In genomic region chr17:12316021-12316420, GRCh38 we compare ENCODE assay signal across 25 cellular contexts.
"Had no signal": no experiment of that assay in that cellular context is flagged by ENCODE, and none has a peak within 500 bp of the region (broad histone marks: within the 10 kb centered on the region; RNA-seq: fewer than 3 reads in every experiment).

No MANE protein-coding gene starts in this region.

- H3K27me3 Mint-ChIP-seq: effector memory CD8-positive, alpha-beta T cell; stimulated activated naive CD8-positive, alpha-beta T cell treated with anti-CD3 and anti-CD28 coated beads, Interleukin-15, amount 100 ng/mL, for 72 hours had no signal

- H3K9me3 ChIP-seq: right lobe of liver, suprapubic skin, vagina had no signal

- H3K4me3 ChIP-seq: coronary artery, esophagus squamous epithelium, lung, neural progenitor cell, right lobe of liver, smooth muscle cell, suprapubic skin, transverse colon, vagina had no signal

- H3K36me3 Mint-ChIP-seq: neural progenitor cell had no signal

- H3K9ac ChIP-seq: neural progenitor cell, parathyroid adenoma had no signal

- DNase-seq: effector memory CD8-positive, alpha-beta T cell; erythroblast; esophagus squamous epithelium; kidney; midbrain; naive thymus-derived CD4-positive, alpha-beta T cell; right lobe of liver; stimulated activated CD4-positive, alpha-beta T cell treated with anti-CD3 and anti-CD28 coated beads, Interleukin-12 subunit alpha, Interleukin-12 subunit beta, amount 100 ng/mL, for 4 hours; stimulated activated CD4-positive, alpha-beta T cell treated with anti-CD3 and anti-CD28 coated beads, Interleukin-1b, Interleukin-23, amount 100 ng/mL, for 48 hours; stimulated activated CD4-positive, alpha-beta T cell treated with anti-CD3 and anti-CD28 coated beads, Interleukin-4, amount 100 ng/mL, for 1 hour; stimulated activated CD8-positive, alpha-beta memory T cell treated with anti-CD3 and anti-CD28 coated beads, Interleukin-4, amount 100 ng/mL, for 48 hours; stimulated activated naive CD4-positive, alpha-beta T cell; stimulated activated naive CD8-positive, alpha-beta T cell treated with anti-CD3 and anti-CD28 coated beads, Interleukin-15, amount 100 ng/mL, for 72 hours; transverse colon had no signal

- H3K4me3 Mint-ChIP-seq: effector memory CD8-positive, alpha-beta T cell; memory B cell; naive thymus-derived CD4-positive, alpha-beta T cell; nephron; neural progenitor cell; stimulated activated naive CD8-positive, alpha-beta T cell treated with anti-CD3 and anti-CD28 coated beads, Interleukin-15, amount 100 ng/mL, for 72 hours had no signal

- H3K36me3 ChIP-seq: esophagus squamous epithelium, neural progenitor cell, right lobe of liver, suprapubic skin, transverse colon, vagina had no signal

- H3K4me1 ChIP-seq: neural progenitor cell, parathyroid adenoma, right lobe of liver, suprapubic skin, transverse colon, vagina had no signal

- ATAC-seq: effector memory CD8-positive, alpha-beta T cell; left lobe of liver; naive thymus-derived CD4-positive, alpha-beta T cell; right lobe of liver; stimulated activated naive CD8-positive, alpha-beta T cell treated with anti-CD3 and anti-CD28 coated beads, Interleukin-15, amount 100 ng/mL, for 72 hours had no signal

- H3K27ac ChIP-seq: coronary artery, esophagus squamous epithelium, neural progenitor cell, parathyroid adenoma, right lobe of liver, suprapubic skin, transverse colon, vagina had no signal

- H3K27me3 ChIP-seq: esophagus squamous epithelium, neural progenitor cell, right lobe of liver, suprapubic skin, transverse colon, vagina had no signal

- H3K27ac Mint-ChIP-seq: effector memory CD8-positive, alpha-beta T cell; memory B cell; naive thymus-derived CD4-positive, alpha-beta T cell; nephron; neural progenitor cell; progenitor cell of endocrine pancreas; stimulated activated naive CD8-positive, alpha-beta T cell treated with anti-CD3 and anti-CD28 coated beads, Interleukin-15, amount 100 ng/mL, for 72 hours had no signal

- H3K4me2 ChIP-seq: neural progenitor cell, smooth muscle cell had no signal

- H3K4me1 Mint-ChIP-seq: memory B cell; naive thymus-derived CD4-positive, alpha-beta T cell; neural progenitor cell; stimulated activated naive CD8-positive, alpha-beta T cell treated with anti-CD3 and anti-CD28 coated beads, Interleukin-15, amount 100 ng/mL, for 72 hours had no signal

- H2AFZ ChIP-seq: neural progenitor cell, parathyroid adenoma had no signal
